In the genomic region with DNA sequence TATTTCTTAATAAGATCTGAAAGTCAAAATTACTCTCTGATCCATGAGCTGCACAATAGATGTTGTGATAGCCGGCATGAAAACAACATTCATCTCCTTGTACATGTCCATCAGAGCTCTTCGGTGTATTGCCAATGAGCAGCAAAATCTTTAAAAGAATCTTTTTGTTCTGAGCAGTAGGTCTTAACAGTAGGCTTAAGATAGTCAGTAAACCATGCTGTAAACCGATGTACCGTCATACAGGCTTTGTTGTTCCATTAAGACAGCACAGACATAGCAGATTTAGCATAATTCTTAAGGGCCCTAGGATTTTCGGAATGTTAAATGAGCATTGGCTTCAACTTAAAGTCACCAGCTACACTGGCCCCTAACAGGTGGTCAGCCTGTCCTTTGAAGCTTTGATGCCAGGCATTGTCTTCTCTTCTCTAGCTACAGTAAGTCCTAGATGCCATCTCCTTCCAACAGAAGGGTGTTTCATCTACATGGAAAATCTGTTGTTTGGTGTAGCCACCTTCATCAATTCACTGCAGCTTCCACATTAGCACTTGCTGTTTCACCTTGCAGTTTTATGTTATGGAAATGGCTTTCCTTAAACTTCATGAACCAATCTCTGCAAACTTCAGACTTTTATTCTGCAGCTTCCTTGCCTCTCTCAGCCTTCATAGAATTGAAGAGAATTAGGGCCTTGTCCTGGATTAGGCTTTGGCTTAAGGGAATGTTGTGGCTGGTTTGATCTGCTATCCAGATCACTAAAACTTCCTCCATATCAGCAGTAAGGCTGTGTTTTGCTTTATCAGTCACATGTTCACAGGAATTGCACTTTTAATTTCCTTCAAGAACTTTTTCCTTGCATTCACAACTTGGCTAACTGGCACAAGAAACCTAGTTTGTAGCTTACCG, we compare ENCODE assay signal across 17 cellular contexts. TPM values are rescaled to one million over a fixed set of nuclear protein-coding genes. Genes with fewer than 3 reads are reported as not detected.
DNase-seq lines count a peak whose midpoint lies in the region; ATAC-seq and TF ChIP-seq lines count a peak whose summit lies in the region.
"Had no signal": no experiment of that assay in that cellular context is flagged by ENCODE, and none has a peak within 500 bp of the region (broad histone marks: within the 10 kb centered on the region; RNA-seq: fewer than 3 reads in every experiment).

No MANE protein-coding gene starts in this region.

- no peaks in the 10 kb centered on the region for H3K9me3 Mint-ChIP-seq in CD8-positive, alpha-beta T cell
- H3K9me3 Mint-ChIP-seq in nephron progenitor cell: no peaks in the 10 kb centered on the region

- no peaks in the 10 kb centered on the region for H3K36me3 ChIP-seq in CD8-positive, alpha-beta T cell (ENCODE audit: insufficient read depth, low read length)
- H3K36me3 ChIP-seq in rectal smooth muscle tissue (ENCODE audit: control insufficient read depth, insufficient read depth, low read length): no peaks in the 10 kb centered on the region

- peaks cover 4% of the 10 kb centered on the region for H3K4me1 Mint-ChIP-seq in CD8-positive, alpha-beta T cell (ENCODE audit: low read depth)
- H3K4me1 Mint-ChIP-seq in T-helper 17 cell (peaks cover 5% of the 10 kb centered on the region), nephron progenitor cell (no peaks in the 10 kb centered on the region)

- H3K27ac Mint-ChIP-seq in CD8-positive, alpha-beta T cell: peak overlapping the region; percentile 32
- H3K27ac Mint-ChIP-seq in T-helper 17 cell (peak overlapping the region; percentile 63), nephron progenitor cell (no peak overlapping the region)

- no peak overlapping the region for H3K4me3 ChIP-seq in CD8-positive, alpha-beta T cell (ENCODE audit: low read depth, low read length)
- no peak overlapping the region for H3K4me3 ChIP-seq in rectal smooth muscle tissue (ENCODE audit: low read length)
- H3K4me3 ChIP-seq: A549; BLaER1 treated with 17β-estradiol and CSF1 and Interleukin-3, amounts not matched to agents 10 nM and 100 nM; GM12878; K562 had no signal

- POLR2A ChIA-PET in CD8-positive, alpha-beta T cell (lab: Charles Lee): no interaction called here

- no peak for TF ChIP-seq CTCF in CD8-positive, alpha-beta T cell (IDR thresholded peaks at IDR 0.05)
- no peak for TF ChIP-seq CTCF in nephron progenitor cell (IDR thresholded peaks at IDR 0.05)

- no peak overlapping the region for H3K9ac ChIP-seq in rectal smooth muscle tissue (ENCODE audit: low read length)
- H3K9ac ChIP-seq: BLaER1 treated with 17β-estradiol and CSF1 and Interleukin-3, amounts not matched to agents 10 nM and 100 nM had no signal

- no peaks in the 10 kb centered on the region for H3K9me3 ChIP-seq in CD8-positive, alpha-beta T cell (ENCODE audit: low read length)
- H3K9me3 ChIP-seq in T-helper 17 cell (ENCODE audit: control insufficient read depth, low read length, poor library complexity, severe bottlenecking): no peaks in the 10 kb centered on the region
- H3K9me3 ChIP-seq: A549 had no signal

- H3K27me3 ChIP-seq in CD8-positive, alpha-beta T cell (ENCODE audit: insufficient read depth, low read length): no peaks in the 10 kb centered on the region
- no peaks in the 10 kb centered on the region for H3K27me3 ChIP-seq in rectal smooth muscle tissue (ENCODE audit: control insufficient read depth, insufficient read depth, low read length)
- H3K27me3 ChIP-seq: BLaER1 treated with 17β-estradiol and CSF1 and Interleukin-3, amounts not matched to agents 10 nM and 100 nM had no signal

- DNase-seq in CD8-positive, alpha-beta T cell: no peak
- DNase-seq in T-helper 17 cell: no peak
- DNase-seq in foreskin melanocyte: peak; percentile 73
- DNase-seq in nephron progenitor cell: no peak
- DNase-seq in GM19240 (ENCODE audit: insufficient read length, low spot score): no peak
- no peak for DNase-seq in stimulated activated CD4-positive, alpha-beta T cell treated with anti-CD3 and anti-CD28 coated beads, Interleukin-4, amount 100 ng/mL, for 24 hours
- DNase-seq: GDM1, GOT3, NCI-H1417 treated with DMSO at 0.1 percent for 48 hours, NCI-H2029, NCI-H748 treated with DMSO at 0.1 percent for 48 hours, PC-3 had no signal

- no peak overlapping the region for H3K27ac ChIP-seq in CD8-positive, alpha-beta T cell (ENCODE audit: low read depth, low read length)
- H3K27ac ChIP-seq in rectal smooth muscle tissue (ENCODE audit: low read depth, low read length): peak overlapping the region; percentile 88
- H3K27ac ChIP-seq: A549; BLaER1 treated with 17β-estradiol and CSF1 and Interleukin-3, amounts not matched to agents 10 nM and 100 nM had no signal

- H3K36me3 Mint-ChIP-seq in CD8-positive, alpha-beta T cell: peaks cover 30% of the 10 kb centered on the region
- H3K36me3 Mint-ChIP-seq in T-helper 17 cell (ENCODE audit: low read depth) (peaks cover 6% of the 10 kb centered on the region), nephron progenitor cell (ENCODE audit: low read depth) (peaks cover 21% of the 10 kb centered on the region)

- ATAC-seq in CD8-positive, alpha-beta T cell: no peak
- no peak for ATAC-seq in T-helper 17 cell
- ATAC-seq: A549, GM12878, K562, PC-3 had no signal

- CTCF ChIA-PET in CD8-positive, alpha-beta T cell (lab: Charles Lee): interaction anchor here (0.7 to 1.7 kb wide), 2 partner anchors 44 to 131 kb away, joined by 3 read pairs; no protein-coding TSS in a partner anchor

- intact Hi-C loops in CD8-positive, alpha-beta T cell (cut with DNase I, micrococcal nuclease): no loop called here

- H3K27me3 Mint-ChIP-seq in CD8-positive, alpha-beta T cell (ENCODE audit: low read depth): no peaks in the 10 kb centered on the region
- H3K27me3 Mint-ChIP-seq in T-helper 17 cell (no peaks in the 10 kb centered on the region), nephron progenitor cell (ENCODE audit: low read depth, poor library complexity) (peaks cover 4% of the 10 kb centered on the region)

- no peaks in the 10 kb centered on the region for H3K4me1 ChIP-seq in CD8-positive, alpha-beta T cell (ENCODE audit: insufficient read depth, low read length)
- H3K4me1 ChIP-seq in rectal smooth muscle tissue (ENCODE audit: control insufficient read depth, insufficient read depth, low read length): peaks cover 22% of the 10 kb centered on the region
- H3K4me1 ChIP-seq: A549 had no signal

- no peak overlapping the region for H3K4me3 Mint-ChIP-seq in CD8-positive, alpha-beta T cell
- H3K4me3 Mint-ChIP-seq in T-helper 17 cell (no peak overlapping the region), nephron progenitor cell (no peak overlapping the region)

RNA-seq across cellular contexts. Expression of gene RRP8, which starts 28.4 kb away (rescaled TPM):
- 10 to 100 TPM; 29.1 to 31.3 TPM for total RNA-seq in CD8-positive, alpha-beta T cell
- 10 to 100 TPM; 18.5 to 26.7 TPM for total RNA-seq in T-helper 17 cell

RNA-seq across cellular contexts. Expression of gene ILK, which starts 28.5 kb away (rescaled TPM):
- 10 to 100 TPM; 26.6 to 31.6 TPM for total RNA-seq in CD8-positive, alpha-beta T cell
- total RNA-seq in T-helper 17 cell: 10 to 100 TPM; 70.2 to 70.6 TPM

RNA-seq across cellular contexts. Expression of gene TAF10, which starts 37.0 kb away (rescaled TPM):
- total RNA-seq in CD8-positive, alpha-beta T cell: 100 to 1,000 TPM; 158 to 161 TPM
- total RNA-seq in T-helper 17 cell: 100 to 1,000 TPM; 124 to 132 TPM

RNA-seq across cellular contexts. Expression of gene TPP1, which starts 44.2 kb away (rescaled TPM):
- total RNA-seq in CD8-positive, alpha-beta T cell: 10 to 100 TPM; 31.1 to 34.8 TPM
- 10 to 100 TPM; 77.1 to 84.6 TPM for total RNA-seq in T-helper 17 cell
